In genomic region chr2:20424300-20425290, GRCh38 we compare ENCODE assay signal across 8 cellular contexts. TPM values are rescaled to one million over a fixed set of nuclear protein-coding genes. Genes with fewer than 3 reads are reported as not detected.
A peak's percentile ranks its signal among the peaks of the same experiment; 100 is the strongest.
DNase-seq lines count a peak whose midpoint lies in the region; ATAC-seq and TF ChIP-seq lines count a peak whose summit lies in the region.

No MANE protein-coding gene starts in this region.

- ATAC-seq in HG03064 (IDR thresholded peaks at IDR 0.05; ENCODE audit: low read depth, unreplicated experiment) (peak; percentile 53), RWPE2 (ENCODE audit: low read depth) (peak; percentile 26), natural killer cell (peak; percentile 70 to 84 (median 73))

- no peak overlapping the region for H3K4me3 ChIP-seq in RWPE2 (ENCODE audit: severe bottlenecking)
- H3K4me3 ChIP-seq in esophagus (ENCODE audit: low read depth in 1 of 2, low read length in 2 of 2), result no peak overlapping the region

- TF ChIP-seq POLR2A in GM18951 (IDR thresholded peaks at IDR 0.05; ENCODE audit: extremely low read depth, insufficient read depth, insufficient read length), result peak; percentile 31

- peak overlapping the region; percentile 67 for H3K27ac ChIP-seq in RWPE2 (ENCODE audit: poor library complexity, severe bottlenecking)
- H3K27ac ChIP-seq in esophagus (ENCODE audit: low read depth in 2 of 2, low read length in 1 of 2), result peak overlapping the region; percentile 21 to 58

- no peaks in the 10 kb centered on the region for H3K36me3 Mint-ChIP-seq in natural killer cell

- H3K9me3 Mint-ChIP-seq in natural killer cell, result no peaks in the 10 kb centered on the region

- H3K27me3 ChIP-seq in RWPE2 (ENCODE audit: insufficient read depth, poor library complexity, severe bottlenecking), result no peaks in the 10 kb centered on the region
- H3K27me3 ChIP-seq in esophagus (ENCODE audit: control insufficient read depth in 1 of 2, insufficient read depth in 2 of 2, low read length in 2 of 2), result no peaks in the 10 kb centered on the region

- DNase-seq in AG08396 (ENCODE audit: low spot score) (peak; percentile 68), RWPE2 (ENCODE audit: low spot score) (no peak), natural killer cell (peak; percentile 45), NCI-H1694 (lab: John Stamatoyannopoulos, UW) (no peak)
- DNase-seq in stimulated activated CD4-positive, alpha-beta T cell treated with anti-CD3 and anti-CD28 coated beads, Interleukin-2, amount 100 ng/mL, for 24 hours, result no peak

- H3K27me3 Mint-ChIP-seq in natural killer cell (ENCODE audit: low read depth in 2 of 2), result no peaks in the 10 kb centered on the region

- intact Hi-C loops in natural killer cell (cut with micrococcal nuclease), result loop anchor here (1.0 kb wide), 1 partner anchor 22 kb away; no protein-coding TSS in a partner anchor

- H3K9me3 ChIP-seq in RWPE2 (ENCODE audit: severe bottlenecking), result no peaks in the 10 kb centered on the region
- no peaks in the 10 kb centered on the region for H3K9me3 ChIP-seq in esophagus (ENCODE audit: control insufficient read depth in 2 of 2, insufficient read depth in 1 of 2, low read depth in 1 of 2, low read length in 1 of 2)

- H3K36me3 ChIP-seq in RWPE2 (ENCODE audit: low read depth), result no peaks in the 10 kb centered on the region
- no peaks in the 10 kb centered on the region for H3K36me3 ChIP-seq in esophagus (ENCODE audit: control insufficient read depth in 2 of 2, insufficient read depth in 2 of 2, low read length in 1 of 2)

- peak overlapping the region; percentile 76 for H3K4me3 Mint-ChIP-seq in natural killer cell

- 59 to 71% methylated on average over 15 of the region's 15 CpGs for WGBS in esophagus, 2 donors

- H3K4me1 Mint-ChIP-seq in natural killer cell, result peaks cover 35 to 52% of the 10 kb centered on the region in 2 donors

- in situ Hi-C loops in GM18951 (cut with MboI; ENCODE audit: low sequenced_read_pairs, unreplicated experiment), result loop anchor here (25.0 kb wide), 1 partner anchor 538 kb away; no protein-coding TSS in a partner anchor

- peaks cover 27% of the 10 kb centered on the region for H3K4me1 ChIP-seq in RWPE2 (ENCODE audit: insufficient read depth, poor library complexity, severe bottlenecking)
- H3K4me1 ChIP-seq in esophagus (ENCODE audit: control insufficient read depth in 2 of 2, insufficient read depth in 2 of 2, low read length in 1 of 2), result peaks cover 9 to 22% of the 10 kb centered on the region in 2 donors

- H3K27ac Mint-ChIP-seq in natural killer cell, result peak overlapping the region; percentile 89 to 96

- no peak for TF ChIP-seq CTCF in RWPE2 (IDR thresholded peaks at IDR 0.05; ENCODE audit: poor library complexity, severe bottlenecking)
- no peak for TF ChIP-seq CTCF in natural killer cell (IDR thresholded peaks at IDR 0.05)

RNA-seq across cellular contexts. Expression of gene RHOB, which starts 22.3 kb away (rescaled TPM):
- 10 to 100 TPM; 33.4 to 99.3 TPM for polyA plus RNA-seq in esophagus
- total RNA-seq in natural killer cell, result 100 to 1,000 TPM in 1 of 3 donors, 10 to 100 TPM in 2; 50.8 to 222 (median 64.7) TPM

Comparison
In these comparisons a context has a peak if more than half of its experiments do, and no peak if none do; other contexts are left out.
1. DNase-seq: peak in AG08396 (single experiment) and natural killer cell (single experiment); none in RWPE2 (single experiment), NCI-H1694 (single experiment) and stimulated activated CD4-positive, alpha-beta T cell treated with anti-CD3 and anti-CD28 coated beads, Interleukin-2, amount 100 ng/mL, for 24 hours (0 of 2).
2. Peak in every context shown above with its lines, with median percentiles within 50 percentile points of each other: ATAC-seq.